22 cellular contexts compared by ENCODE assay signal in the genomic region with DNA sequence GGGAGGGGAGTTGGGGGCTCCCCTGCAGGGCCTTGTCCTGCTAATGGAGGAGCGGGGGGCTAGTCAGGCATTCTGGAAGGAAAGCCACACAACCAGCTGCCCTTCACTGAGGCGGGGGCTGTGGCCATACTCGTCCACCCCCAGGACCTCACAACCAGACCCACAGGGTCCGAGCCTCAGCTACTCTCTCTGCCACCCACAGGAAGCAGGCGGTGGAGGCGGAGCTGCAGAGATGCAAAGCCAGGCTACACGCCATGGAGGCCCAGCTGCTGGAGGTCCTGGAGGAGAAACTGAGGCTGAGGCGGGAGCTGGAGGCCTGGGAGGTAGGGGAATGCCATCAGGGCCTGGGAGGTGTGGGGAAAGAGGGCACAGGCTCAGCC. TPM values are rescaled to one million over a fixed set of nuclear protein-coding genes. Genes with fewer than 3 reads are reported as not detected.
DNase-seq lines count a peak whose midpoint lies in the region; ATAC-seq and TF ChIP-seq lines count a peak whose summit lies in the region.
"Had no signal": no experiment of that assay in that cellular context is flagged by ENCODE, and none has a peak within 500 bp of the region (broad histone marks: within the 10 kb centered on the region; RNA-seq: fewer than 3 reads in every experiment).

No MANE protein-coding gene starts in this region.

- TF ChIP-seq EP300 in sigmoid colon (IDR thresholded peaks at IDR 0.05), result no peak

- no peak overlapping the region for H3K4me3 Mint-ChIP-seq in activated T-cell treated with anti-CD3 and anti-CD28 coated beads, Interleukin-2, amount 50 U/mL, for 24 hours
- H3K4me3 Mint-ChIP-seq: CD8-positive, alpha-beta T cell; T-cell had no signal

- H3K27me3 ChIP-seq in body of pancreas (no peaks in the 10 kb centered on the region), mucosa of rectum (ENCODE audit: control insufficient read depth in 2 of 2, insufficient read depth in 2 of 2, low read length in 2 of 2) (no peaks in the 10 kb centered on the region), sigmoid colon (no peaks in the 10 kb centered on the region)
- H3K27me3 ChIP-seq: cardiac muscle cell had no signal

- H3K36me3 ChIP-seq in body of pancreas (replicated peaks in 1 of 2; ENCODE audit: insufficient read depth in 1 of 2, low read depth in 2 of 2), result peaks cover 0 to 7% of the 10 kb centered on the region in 2 donors
- peaks cover 18 to 21% of the 10 kb centered on the region in 2 donors for H3K36me3 ChIP-seq in mucosa of rectum (ENCODE audit: control insufficient read depth in 2 of 2, insufficient read depth in 2 of 2, low read length in 2 of 2)
- peaks cover 0 to 19% (median 6%) of the 10 kb centered on the region in 4 donors for H3K36me3 ChIP-seq in sigmoid colon
- H3K36me3 ChIP-seq: cardiac muscle cell had no signal

- H3K27ac Mint-ChIP-seq in activated T-cell treated with anti-CD3 and anti-CD28 coated beads, Interleukin-2, amount 50 U/mL, for 24 hours, result no peak overlapping the region

- peak overlapping the region; percentile 63 to 89 for H3K9ac ChIP-seq in mucosa of rectum (ENCODE audit: low read depth in 1 of 2, low read length in 2 of 2)
- H3K9ac ChIP-seq: KMS-11 had no signal

- no peak for TF ChIP-seq POLR2A in body of pancreas (IDR thresholded peaks at IDR 0.05)
- no peak for TF ChIP-seq POLR2A in sigmoid colon (IDR thresholded peaks at IDR 0.05)

- DNase-seq in stimulated activated CD4-positive, alpha-beta T cell treated with anti-CD3 and anti-CD28 coated beads, Interleukin-1b, Interleukin-23, amount 100 ng/mL, for 48 hours, result peak; percentile 7
- DNase-seq in stimulated activated CD4-positive, alpha-beta T cell treated with anti-CD3 and anti-CD28 coated beads, Interleukin-2, amount 100 ng/mL, for 48 hours, result no peak
- no peak for DNase-seq in body of pancreas
- DNase-seq in caudate nucleus (lab: John Stamatoyannopoulos, UW), result no peak
- DNase-seq in activated T-cell treated with anti-CD3 and anti-CD28 coated beads, Interleukin-2, amount 50 U/mL, for 24 hours, result no peak
- DNase-seq in sigmoid colon, result no peak
- no peak for DNase-seq in globus pallidus (ENCODE audit: low spot score)
- DNase-seq: activated CD4-positive, alpha-beta T cell treated with anti-CD3 and anti-CD28 coated beads for 48 hours; activated CD8-positive, alpha-beta memory T cell treated with anti-CD3 and anti-CD28 coated beads, Interleukin-2, amount 50 U/mL, for 4 hours; activated effector memory CD4-positive, alpha-beta T cell treated with Interleukin-2 at 50 U/mL for 16 hours; CD8-positive, alpha-beta T cell; DND-41; naive thymus-derived CD4-positive, alpha-beta T cell; NCI-H1105; posterior cingulate gyrus; stimulated activated CD8-positive, alpha-beta memory T cell treated with anti-CD3 and anti-CD28 coated beads, Interleukin-4, amount 100 ng/mL, for 48 hours; T-cell had no signal

- no peak for TF ChIP-seq CTCF in body of pancreas (IDR thresholded peaks at IDR 0.05)
- TF ChIP-seq CTCF in sigmoid colon (IDR thresholded peaks at IDR 0.05), result no peak

- intact Hi-C loops in body of pancreas (cut with DNase I), result no loop called here
- intact Hi-C loops in sigmoid colon (cut with DNase I), result loop anchor here (10.0 kb wide), 1 partner anchor 109 kb away; a partner anchor contains a TSS

- no peak for ATAC-seq in body of pancreas
- ATAC-seq: CD8-positive, alpha-beta T cell; naive thymus-derived CD4-positive, alpha-beta T cell had no signal

- peaks cover 23% of the 10 kb centered on the region for H3K4me1 Mint-ChIP-seq in activated T-cell treated with anti-CD3 and anti-CD28 coated beads, Interleukin-2, amount 50 U/mL, for 24 hours (ENCODE audit: low read depth)

- no peaks in the 10 kb centered on the region for H3K9me3 ChIP-seq in body of pancreas
- H3K9me3 ChIP-seq in mucosa of rectum (ENCODE audit: control insufficient read depth in 2 of 2, low read length in 2 of 2), result no peaks in the 10 kb centered on the region
- H3K9me3 ChIP-seq in sigmoid colon, result no peaks in the 10 kb centered on the region

- H3K9me3 Mint-ChIP-seq in activated T-cell treated with anti-CD3 and anti-CD28 coated beads, Interleukin-2, amount 50 U/mL, for 24 hours, result no peaks in the 10 kb centered on the region
- H3K9me3 Mint-ChIP-seq: CD8-positive, alpha-beta T cell; T-cell had no signal

- no peaks in the 10 kb centered on the region for H3K27me3 Mint-ChIP-seq in activated T-cell treated with anti-CD3 and anti-CD28 coated beads, Interleukin-2, amount 50 U/mL, for 24 hours

- H3K4me3 ChIP-seq in body of pancreas (no peak overlapping the region), mucosa of rectum (ENCODE audit: low read length in 2 of 2) (peak overlapping the region; percentile 10 to 65), sigmoid colon (no peak overlapping the region)
- H3K4me3 ChIP-seq: cardiac muscle cell, smooth muscle cell had no signal

- H3K4me1 ChIP-seq in body of pancreas (peaks cover 52% of the 10 kb centered on the region), mucosa of rectum (ENCODE audit: control insufficient read depth in 2 of 2, insufficient read depth in 2 of 2, low read length in 2 of 2) (peaks cover 18 to 33% of the 10 kb centered on the region in 2 donors), sigmoid colon (peaks cover 0 to 22% (median 17%) of the 10 kb centered on the region in 4 donors)

- WGBS in body of pancreas, 2 donors, result 82 to 96% methylated on average over 4 to 7 of the region's 8 CpGs
- WGBS in sigmoid colon, 2 donors, result 61 to 90% methylated on average over 8 of the region's 8 CpGs

- H3K27ac ChIP-seq in body of pancreas (peak overlapping the region; percentile 66 to 82 (median 76)), mucosa of rectum (ENCODE audit: low read depth in 2 of 2, low read length in 2 of 2) (peak overlapping the region; percentile 87 to 98), caudate nucleus (ENCODE audit: low read depth, low read length) (no peak overlapping the region), sigmoid colon (peak overlapping the region in 2 of 4 donors; percentile 31 to 42)

- peaks cover 30% of the 10 kb centered on the region for H3K36me3 Mint-ChIP-seq in activated T-cell treated with anti-CD3 and anti-CD28 coated beads, Interleukin-2, amount 50 U/mL, for 24 hours (ENCODE audit: low read depth)
- H3K36me3 Mint-ChIP-seq: T-cell had no signal

RNA-seq across cellular contexts. Expression of a gene that starts 3.1 kb away (rescaled TPM):
- total RNA-seq in body of pancreas (10 to 100 TPM; 21.5 to 22.7 TPM), sigmoid colon (10 to 100 TPM in 2 of 4 donors, 1 to 10 TPM in 2; 5.4 to 13.0 (median 9.2) TPM)
- polyA plus RNA-seq in sigmoid colon, result 10 to 100 TPM; 79.3 to 91.3 (median 81.7) TPM

RNA-seq across cellular contexts. Expression of a gene that starts 16.0 kb away (rescaled TPM):
- 10 to 100 TPM in 1 of 2 donors, 1 to 10 TPM in 1; 9.9 to 12.5 TPM for total RNA-seq in body of pancreas
- 10 to 100 TPM; 16.1 to 24.6 (median 19.8) TPM for total RNA-seq in sigmoid colon
- 1 to 10 TPM; 1.8 to 5.7 (median 2.4) TPM for polyA plus RNA-seq in sigmoid colon

RNA-seq across cellular contexts. Expression of a gene that starts 34.6 kb away (rescaled TPM):
- total RNA-seq in body of pancreas (100 to 1,000 TPM in 1 of 2 donors, 10 to 100 TPM in 1; 94.2 to 150 TPM), sigmoid colon (1 to 10 TPM in 1 of 4 donors, under 1 TPM in 1, not detected in 2; 0.71 to 1.1 TPM)
- polyA plus RNA-seq in sigmoid colon, result 100 to 1,000 TPM; 174 to 705 (median 231) TPM
- total RNA-seq: CD8-positive, alpha-beta T cell; naive thymus-derived CD4-positive, alpha-beta T cell; smooth muscle cell had no signal
- polyA plus RNA-seq: AG04450; naive thymus-derived CD4-positive, alpha-beta T cell had no signal

RNA-seq across cellular contexts. Expression of a gene that starts 52.1 kb away (rescaled TPM):
- total RNA-seq in body of pancreas (10 to 100 TPM; 34.3 to 43.3 TPM), sigmoid colon (10 to 100 TPM; 36.8 to 42.4 (median 39.0) TPM)
- 10 to 100 TPM; 34.2 to 86.8 (median 36.0) TPM for polyA plus RNA-seq in sigmoid colon

RNA-seq across cellular contexts. Expression of a gene that starts 52.3 kb away (rescaled TPM):
- total RNA-seq in body of pancreas (1 to 10 TPM; 3.6 to 5.6 TPM), sigmoid colon (1 to 10 TPM; 3.3 to 7.6 (median 5.8) TPM)
- 1 to 10 TPM; 5.1 to 9.4 (median 6.6) TPM for polyA plus RNA-seq in sigmoid colon

Comparison
In these comparisons a context has a peak if more than half of its experiments do, and no peak if none do; other contexts are left out.
1. H3K4me3 ChIP-seq: peak in mucosa of rectum (2 of 2); none in body of pancreas (0 of 2) and sigmoid colon (0 of 4).
2. RNA of a gene that starts 34.6 kb away (total RNA-seq): 94.2 to 150 TPM in body of pancreas; 0.71 to 1.1 TPM in sigmoid colon; every median in the first group is over 10 times any median in the second.